In genomic region chr22:46815559-46815895, GRCh38 we compare ENCODE assay signal across 1 cellular context.
TF ChIP-seq lines count a peak whose summit lies in the region.

No MANE protein-coding gene starts in this region.

TF ChIP-seq in H1, 55 proteins besides CTCF, POLR2A, EP300 and RAD21:
- TF ChIP-seq MAX (IDR thresholded peaks at IDR 0.05) (no peak), TEAD4 (IDR thresholded peaks at IDR 0.05; ENCODE audit: low read depth, low read length) (no peak), FOSL1 (IDR thresholded peaks at IDR 0.05; ENCODE audit: insufficient read depth, low read depth, low read length) (no peak), GTF2F1 (IDR thresholded peaks at IDR 0.05; ENCODE audit: borderline replicate concordance, low read depth, low read length) (no peak), MAFK (IDR thresholded peaks at IDR 0.05; ENCODE audit: low read depth, low read length) (no peak), CBX5 (IDR thresholded peaks at IDR 0.05; ENCODE audit: low read depth, low read length) (no peak), CTBP2 (IDR thresholded peaks at IDR 0.05; ENCODE audit: borderline replicate concordance, insufficient read depth, insufficient read length, low read length) (no peak), CEBPB (IDR thresholded peaks at IDR 0.05; ENCODE audit: low read depth, low read length) (no peak), NRF1 (IDR thresholded peaks at IDR 0.05; ENCODE audit: low read depth, low read length) (no peak), RBBP5 (IDR thresholded peaks at IDR 0.05; ENCODE audit: borderline replicate concordance, low read depth, low read length) (no peak), SUZ12 (IDR thresholded peaks at IDR 0.05; ENCODE audit: low read length) (no peak)
- TF ChIP-seq, protein P1, sequence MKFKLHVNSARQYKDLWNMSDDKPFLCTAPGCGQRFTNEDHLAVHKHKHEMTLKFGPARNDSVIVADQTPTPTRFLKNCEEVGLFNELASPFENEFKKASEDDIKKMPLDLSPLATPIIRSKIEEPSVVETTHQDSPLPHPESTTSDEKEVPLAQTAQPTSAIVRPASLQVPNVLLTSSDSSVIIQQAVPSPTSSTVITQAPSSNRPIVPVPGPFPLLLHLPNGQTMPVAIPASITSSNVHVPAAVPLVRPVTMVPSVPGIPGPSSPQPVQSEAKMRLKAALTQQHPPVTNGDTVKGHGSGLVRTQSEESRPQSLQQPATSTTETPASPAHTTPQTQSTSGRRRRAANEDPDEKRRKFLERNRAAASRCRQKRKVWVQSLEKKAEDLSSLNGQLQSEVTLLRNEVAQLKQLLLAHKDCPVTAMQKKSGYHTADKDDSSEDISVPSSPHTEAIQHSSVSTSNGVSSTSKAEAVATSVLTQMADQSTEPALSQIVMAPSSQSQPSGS (IDR thresholded peaks at IDR 0.05; ENCODE audit: low read length) = no peak
- TF ChIP-seq, protein P2, sequence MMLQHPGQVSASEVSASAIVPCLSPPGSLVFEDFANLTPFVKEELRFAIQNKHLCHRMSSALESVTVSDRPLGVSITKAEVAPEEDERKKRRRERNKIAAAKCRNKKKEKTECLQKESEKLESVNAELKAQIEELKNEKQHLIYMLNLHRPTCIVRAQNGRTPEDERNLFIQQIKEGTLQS (IDR thresholded peaks at IDR 0.05; ENCODE audit: insufficient read depth, low read depth, low read length) = no peak
- TF ChIP-seq, protein P3, sequence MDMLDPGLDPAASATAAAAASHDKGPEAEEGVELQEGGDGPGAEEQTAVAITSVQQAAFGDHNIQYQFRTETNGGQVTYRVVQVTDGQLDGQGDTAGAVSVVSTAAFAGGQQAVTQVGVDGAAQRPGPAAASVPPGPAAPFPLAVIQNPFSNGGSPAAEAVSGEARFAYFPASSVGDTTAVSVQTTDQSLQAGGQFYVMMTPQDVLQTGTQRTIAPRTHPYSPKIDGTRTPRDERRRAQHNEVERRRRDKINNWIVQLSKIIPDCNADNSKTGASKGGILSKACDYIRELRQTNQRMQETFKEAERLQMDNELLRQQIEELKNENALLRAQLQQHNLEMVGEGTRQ (IDR thresholded peaks at IDR 0.05; ENCODE audit: low read length) = no peak
